Comparison of ENCODE assay signal across 1 cellular context in the genomic region with DNA sequence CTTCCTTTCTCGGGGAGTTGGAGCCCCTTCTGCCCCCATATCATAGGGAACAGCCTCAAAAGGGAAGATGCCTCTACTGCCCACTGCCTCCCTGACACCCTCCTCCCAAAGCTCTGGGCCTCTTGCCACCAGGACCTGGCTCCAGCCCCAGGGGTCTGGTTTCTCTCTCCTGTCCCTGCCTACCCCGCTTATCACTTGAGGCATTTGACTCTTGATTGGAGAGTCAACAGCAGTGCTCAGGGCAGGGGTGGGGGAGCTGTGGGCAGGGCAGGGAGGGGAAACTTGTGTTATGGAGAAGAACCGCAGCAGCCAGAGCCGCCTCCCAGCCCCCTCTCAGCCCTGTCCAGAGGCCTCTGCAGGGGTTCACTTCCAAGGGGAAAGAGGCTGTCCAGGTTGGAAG.
TF ChIP-seq lines count a peak whose summit lies in the region.

No MANE protein-coding gene starts in this region.

TF ChIP-seq in K562, 482 proteins besides CTCF, POLR2A, EP300 and RAD21 (continued from another document and continues in another):
- TF ChIP-seq, protein P1, sequence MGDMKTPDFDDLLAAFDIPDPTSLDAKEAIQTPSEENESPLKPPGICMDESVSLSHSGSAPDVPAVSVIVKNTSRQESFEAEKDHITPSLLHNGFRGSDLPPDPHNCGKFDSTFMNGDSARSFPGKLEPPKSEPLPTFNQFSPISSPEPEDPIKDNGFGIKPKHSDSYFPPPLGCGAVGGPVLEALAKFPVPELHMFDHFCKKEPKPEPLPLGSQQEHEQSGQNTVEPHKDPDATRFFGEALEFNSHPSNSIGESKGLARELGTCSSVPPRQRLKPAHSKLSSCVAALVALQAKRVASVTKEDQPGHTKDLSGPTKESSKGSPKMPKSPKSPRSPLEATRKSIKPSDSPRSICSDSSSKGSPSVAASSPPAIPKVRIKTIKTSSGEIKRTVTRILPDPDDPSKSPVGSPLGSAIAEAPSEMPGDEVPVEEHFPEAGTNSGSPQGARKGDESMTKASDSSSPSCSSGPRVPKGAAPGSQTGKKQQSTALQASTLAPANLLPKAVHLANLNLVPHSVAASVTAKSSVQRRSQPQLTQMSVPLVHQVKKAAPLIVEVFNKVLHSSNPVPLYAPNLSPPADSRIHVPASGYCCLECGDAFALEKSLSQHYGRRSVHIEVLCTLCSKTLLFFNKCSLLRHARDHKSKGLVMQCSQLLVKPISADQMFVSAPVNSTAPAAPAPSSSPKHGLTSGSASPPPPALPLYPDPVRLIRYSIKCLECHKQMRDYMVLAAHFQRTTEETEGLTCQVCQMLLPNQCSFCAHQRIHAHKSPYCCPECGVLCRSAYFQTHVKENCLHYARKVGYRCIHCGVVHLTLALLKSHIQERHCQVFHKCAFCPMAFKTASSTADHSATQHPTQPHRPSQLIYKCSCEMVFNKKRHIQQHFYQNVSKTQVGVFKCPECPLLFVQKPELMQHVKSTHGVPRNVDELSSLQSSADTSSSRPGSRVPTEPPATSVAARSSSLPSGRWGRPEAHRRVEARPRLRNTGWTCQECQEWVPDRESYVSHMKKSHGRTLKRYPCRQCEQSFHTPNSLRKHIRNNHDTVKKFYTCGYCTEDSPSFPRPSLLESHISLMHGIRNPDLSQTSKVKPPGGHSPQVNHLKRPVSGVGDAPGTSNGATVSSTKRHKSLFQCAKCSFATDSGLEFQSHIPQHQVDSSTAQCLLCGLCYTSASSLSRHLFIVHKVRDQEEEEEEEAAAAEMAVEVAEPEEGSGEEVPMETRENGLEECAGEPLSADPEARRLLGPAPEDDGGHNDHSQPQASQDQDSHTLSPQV (IDR thresholded peaks at IDR 0.05) = peak; percentile 50; the same call in 1 of the 2 replicates
- no peak for TF ChIP-seq CHD4 (IDR thresholded peaks at IDR 0.05; ENCODE audit: insufficient read depth, insufficient replicate concordance, low read depth, low read length, poor library complexity, severe bottlenecking)
- no peak for TF ChIP-seq TSC22D4 (tag; IDR thresholded peaks at IDR 0.05)
- TF ChIP-seq ZEB2 (IDR thresholded peaks at IDR 0.05) = no peak
- TF ChIP-seq KDM4B (IDR thresholded peaks at IDR 0.05; ENCODE audit: borderline replicate concordance in 2 of 2, low read depth in 1 of 2) = no peak
- TF ChIP-seq IFI16 (CRISPR knock-in tag; IDR thresholded peaks at IDR 0.05) = no peak
- TF ChIP-seq ZNF197 (CRISPR knock-in tag; IDR thresholded peaks at IDR 0.05; ENCODE audit: low read depth) = no peak
- TF ChIP-seq, protein P2, sequence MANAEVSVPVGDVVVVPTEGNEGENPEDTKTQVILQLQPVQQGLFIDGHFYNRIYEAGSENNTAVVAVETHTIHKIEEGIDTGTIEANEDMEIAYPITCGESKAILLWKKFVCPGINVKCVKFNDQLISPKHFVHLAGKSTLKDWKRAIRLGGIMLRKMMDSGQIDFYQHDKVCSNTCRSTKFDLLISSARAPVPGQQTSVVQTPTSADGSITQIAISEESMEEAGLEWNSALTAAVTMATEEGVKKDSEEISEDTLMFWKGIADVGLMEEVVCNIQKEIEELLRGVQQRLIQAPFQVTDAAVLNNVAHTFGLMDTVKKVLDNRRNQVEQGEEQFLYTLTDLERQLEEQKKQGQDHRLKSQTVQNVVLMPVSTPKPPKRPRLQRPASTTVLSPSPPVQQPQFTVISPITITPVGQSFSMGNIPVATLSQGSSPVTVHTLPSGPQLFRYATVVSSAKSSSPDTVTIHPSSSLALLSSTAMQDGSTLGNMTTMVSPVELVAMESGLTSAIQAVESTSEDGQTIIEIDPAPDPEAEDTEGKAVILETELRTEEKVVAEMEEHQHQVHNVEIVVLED (CRISPR knock-in tag; IDR thresholded peaks at IDR 0.05) = no peak
- no peak for TF ChIP-seq SP1 (CRISPR knock-in tag; IDR thresholded peaks at IDR 0.05)
- no peak for TF ChIP-seq ZBED1 (IDR thresholded peaks at IDR 0.05)
- no peak for TF ChIP-seq ZNF586 (CRISPR knock-in tag; conservative IDR thresholded peaks at IDR 0.05)
- TF ChIP-seq, protein P3, sequence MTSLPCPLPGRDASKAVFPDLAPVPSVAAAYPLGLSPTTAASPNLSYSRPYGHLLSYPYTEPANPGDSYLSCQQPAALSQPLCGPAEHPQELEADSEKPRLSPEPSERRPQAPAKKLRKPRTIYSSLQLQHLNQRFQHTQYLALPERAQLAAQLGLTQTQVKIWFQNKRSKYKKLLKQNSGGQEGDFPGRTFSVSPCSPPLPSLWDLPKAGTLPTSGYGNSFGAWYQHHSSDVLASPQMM (CRISPR knock-in tag; IDR thresholded peaks at IDR 0.05) = no peak
- peak; percentile 50; the same call in 1 of the 2 replicates for TF ChIP-seq SMARCE1 (IDR thresholded peaks at IDR 0.05)
- 0 out of 2 replicates have a peak, but pooled peaks have one; percentile 54 for TF ChIP-seq GATAD2A (IDR thresholded peaks at IDR 0.05)
- TF ChIP-seq ZNF644 (tag; IDR thresholded peaks at IDR 0.05; ENCODE audit: low read depth) = no peak
- TF ChIP-seq STAT5B (CRISPR knock-in tag; IDR thresholded peaks at IDR 0.05) = no peak
- no peak for TF ChIP-seq SNRNP70 (optimal IDR thresholded peaks at IDR 0.05; ENCODE audit: low read depth, low read length)
- TF ChIP-seq, protein P4, sequence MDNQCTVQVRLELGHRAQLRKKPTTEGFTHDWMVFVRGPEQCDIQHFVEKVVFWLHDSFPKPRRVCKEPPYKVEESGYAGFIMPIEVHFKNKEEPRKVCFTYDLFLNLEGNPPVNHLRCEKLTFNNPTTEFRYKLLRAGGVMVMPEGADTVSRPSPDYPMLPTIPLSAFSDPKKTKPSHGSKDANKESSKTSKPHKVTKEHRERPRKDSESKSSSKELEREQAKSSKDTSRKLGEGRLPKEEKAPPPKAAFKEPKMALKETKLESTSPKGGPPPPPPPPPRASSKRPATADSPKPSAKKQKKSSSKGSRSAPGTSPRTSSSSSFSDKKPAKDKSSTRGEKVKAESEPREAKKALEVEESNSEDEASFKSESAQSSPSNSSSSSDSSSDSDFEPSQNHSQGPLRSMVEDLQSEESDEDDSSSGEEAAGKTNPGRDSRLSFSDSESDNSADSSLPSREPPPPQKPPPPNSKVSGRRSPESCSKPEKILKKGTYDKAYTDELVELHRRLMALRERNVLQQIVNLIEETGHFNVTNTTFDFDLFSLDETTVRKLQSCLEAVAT (IDR thresholded peaks at IDR 0.05) = no peak
- TF ChIP-seq, protein P5, sequence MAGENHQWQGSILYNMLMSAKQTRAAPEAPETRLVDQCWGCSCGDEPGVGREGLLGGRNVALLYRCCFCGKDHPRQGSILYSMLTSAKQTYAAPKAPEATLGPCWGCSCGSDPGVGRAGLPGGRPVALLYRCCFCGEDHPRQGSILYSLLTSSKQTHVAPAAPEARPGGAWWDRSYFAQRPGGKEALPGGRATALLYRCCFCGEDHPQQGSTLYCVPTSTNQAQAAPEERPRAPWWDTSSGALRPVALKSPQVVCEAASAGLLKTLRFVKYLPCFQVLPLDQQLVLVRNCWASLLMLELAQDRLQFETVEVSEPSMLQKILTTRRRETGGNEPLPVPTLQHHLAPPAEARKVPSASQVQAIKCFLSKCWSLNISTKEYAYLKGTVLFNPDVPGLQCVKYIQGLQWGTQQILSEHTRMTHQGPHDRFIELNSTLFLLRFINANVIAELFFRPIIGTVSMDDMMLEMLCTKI (IDR thresholded peaks at IDR 0.05; ENCODE audit: partially characterized antibody) = no peak
- no peak for TF ChIP-seq XRCC5 (IDR thresholded peaks at IDR 0.05; ENCODE audit: low read depth, low read length)
- TF ChIP-seq OTX1 (CRISPR knock-in tag; IDR thresholded peaks at IDR 0.05) = no peak
- TF ChIP-seq, protein P6, sequence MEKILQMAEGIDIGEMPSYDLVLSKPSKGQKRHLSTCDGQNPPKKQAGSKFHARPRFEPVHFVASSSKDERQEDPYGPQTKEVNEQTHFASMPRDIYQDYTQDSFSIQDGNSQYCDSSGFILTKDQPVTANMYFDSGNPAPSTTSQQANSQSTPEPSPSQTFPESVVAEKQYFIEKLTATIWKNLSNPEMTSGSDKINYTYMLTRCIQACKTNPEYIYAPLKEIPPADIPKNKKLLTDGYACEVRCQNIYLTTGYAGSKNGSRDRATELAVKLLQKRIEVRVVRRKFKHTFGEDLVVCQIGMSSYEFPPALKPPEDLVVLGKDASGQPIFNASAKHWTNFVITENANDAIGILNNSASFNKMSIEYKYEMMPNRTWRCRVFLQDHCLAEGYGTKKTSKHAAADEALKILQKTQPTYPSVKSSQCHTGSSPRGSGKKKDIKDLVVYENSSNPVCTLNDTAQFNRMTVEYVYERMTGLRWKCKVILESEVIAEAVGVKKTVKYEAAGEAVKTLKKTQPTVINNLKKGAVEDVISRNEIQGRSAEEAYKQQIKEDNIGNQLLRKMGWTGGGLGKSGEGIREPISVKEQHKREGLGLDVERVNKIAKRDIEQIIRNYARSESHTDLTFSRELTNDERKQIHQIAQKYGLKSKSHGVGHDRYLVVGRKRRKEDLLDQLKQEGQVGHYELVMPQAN (IDR thresholded peaks at IDR 0.05; ENCODE audit: borderline replicate concordance) = no peak
- TF ChIP-seq, protein P7, sequence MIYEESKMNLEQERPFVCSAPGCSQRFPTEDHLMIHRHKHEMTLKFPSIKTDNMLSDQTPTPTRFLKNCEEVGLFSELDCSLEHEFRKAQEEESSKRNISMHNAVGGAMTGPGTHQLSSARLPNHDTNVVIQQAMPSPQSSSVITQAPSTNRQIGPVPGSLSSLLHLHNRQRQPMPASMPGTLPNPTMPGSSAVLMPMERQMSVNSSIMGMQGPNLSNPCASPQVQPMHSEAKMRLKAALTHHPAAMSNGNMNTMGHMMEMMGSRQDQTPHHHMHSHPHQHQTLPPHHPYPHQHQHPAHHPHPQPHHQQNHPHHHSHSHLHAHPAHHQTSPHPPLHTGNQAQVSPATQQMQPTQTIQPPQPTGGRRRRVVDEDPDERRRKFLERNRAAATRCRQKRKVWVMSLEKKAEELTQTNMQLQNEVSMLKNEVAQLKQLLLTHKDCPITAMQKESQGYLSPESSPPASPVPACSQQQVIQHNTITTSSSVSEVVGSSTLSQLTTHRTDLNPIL (CRISPR knock-in tag; IDR thresholded peaks at IDR 0.05) = no peak
- TF ChIP-seq LARP7 (IDR thresholded peaks at IDR 0.05) = no peak
- no peak for TF ChIP-seq SETDB1 (IDR thresholded peaks at IDR 0.05; ENCODE audit: low read length)
- TF ChIP-seq PHF21A (IDR thresholded peaks at IDR 0.05; ENCODE audit: borderline replicate concordance, low read depth) = no peak
- TF ChIP-seq, protein P8, sequence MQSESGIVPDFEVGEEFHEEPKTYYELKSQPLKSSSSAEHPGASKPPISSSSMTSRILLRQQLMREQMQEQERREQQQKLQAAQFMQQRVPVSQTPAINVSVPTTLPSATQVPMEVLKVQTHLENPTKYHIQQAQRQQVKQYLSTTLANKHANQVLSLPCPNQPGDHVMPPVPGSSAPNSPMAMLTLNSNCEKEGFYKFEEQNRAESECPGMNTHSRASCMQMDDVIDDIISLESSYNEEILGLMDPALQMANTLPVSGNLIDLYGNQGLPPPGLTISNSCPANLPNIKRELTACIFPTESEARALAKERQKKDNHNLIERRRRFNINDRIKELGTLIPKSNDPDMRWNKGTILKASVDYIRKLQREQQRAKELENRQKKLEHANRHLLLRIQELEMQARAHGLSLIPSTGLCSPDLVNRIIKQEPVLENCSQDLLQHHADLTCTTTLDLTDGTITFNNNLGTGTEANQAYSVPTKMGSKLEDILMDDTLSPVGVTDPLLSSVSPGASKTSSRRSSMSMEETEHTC (IDR thresholded peaks at IDR 0.05) = no peak
- 0 out of 4 replicates have a peak, but pooled peaks of 1 of the 2 experiments have one; percentile 8 for TF ChIP-seq NRF1 (conservative IDR thresholded peaks at IDR 0.05 in 1 of 2, IDR thresholded peaks at IDR 0.05 in 1 of 2)
- TF ChIP-seq SMC3 (conservative IDR thresholded peaks at IDR 0.05; ENCODE audit: insufficient read depth, low read depth, low read length) = no peak
- no peak for TF ChIP-seq PHTF2 (CRISPR knock-in tag; IDR thresholded peaks at IDR 0.05)
- TF ChIP-seq SIN3B (IDR thresholded peaks at IDR 0.05; ENCODE audit: low read depth) = no peak
- 0 out of 2 replicates have a peak, but pooled peaks have one; percentile 6 for TF ChIP-seq DMBX1 (CRISPR knock-in tag; IDR thresholded peaks at IDR 0.05; ENCODE audit: borderline replicate concordance)
- TF ChIP-seq, protein P9, sequence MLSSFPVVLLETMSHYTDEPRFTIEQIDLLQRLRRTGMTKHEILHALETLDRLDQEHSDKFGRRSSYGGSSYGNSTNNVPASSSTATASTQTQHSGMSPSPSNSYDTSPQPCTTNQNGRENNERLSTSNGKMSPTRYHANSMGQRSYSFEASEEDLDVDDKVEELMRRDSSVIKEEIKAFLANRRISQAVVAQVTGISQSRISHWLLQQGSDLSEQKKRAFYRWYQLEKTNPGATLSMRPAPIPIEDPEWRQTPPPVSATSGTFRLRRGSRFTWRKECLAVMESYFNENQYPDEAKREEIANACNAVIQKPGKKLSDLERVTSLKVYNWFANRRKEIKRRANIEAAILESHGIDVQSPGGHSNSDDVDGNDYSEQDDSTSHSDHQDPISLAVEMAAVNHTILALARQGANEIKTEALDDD (IDR thresholded peaks at IDR 0.05) = 0 out of 2 replicates have a peak, but pooled peaks have one; percentile 12
- TF ChIP-seq PURB (CRISPR knock-in tag; IDR thresholded peaks at IDR 0.05; ENCODE audit: low read depth) = no peak
- TF ChIP-seq, protein P10, sequence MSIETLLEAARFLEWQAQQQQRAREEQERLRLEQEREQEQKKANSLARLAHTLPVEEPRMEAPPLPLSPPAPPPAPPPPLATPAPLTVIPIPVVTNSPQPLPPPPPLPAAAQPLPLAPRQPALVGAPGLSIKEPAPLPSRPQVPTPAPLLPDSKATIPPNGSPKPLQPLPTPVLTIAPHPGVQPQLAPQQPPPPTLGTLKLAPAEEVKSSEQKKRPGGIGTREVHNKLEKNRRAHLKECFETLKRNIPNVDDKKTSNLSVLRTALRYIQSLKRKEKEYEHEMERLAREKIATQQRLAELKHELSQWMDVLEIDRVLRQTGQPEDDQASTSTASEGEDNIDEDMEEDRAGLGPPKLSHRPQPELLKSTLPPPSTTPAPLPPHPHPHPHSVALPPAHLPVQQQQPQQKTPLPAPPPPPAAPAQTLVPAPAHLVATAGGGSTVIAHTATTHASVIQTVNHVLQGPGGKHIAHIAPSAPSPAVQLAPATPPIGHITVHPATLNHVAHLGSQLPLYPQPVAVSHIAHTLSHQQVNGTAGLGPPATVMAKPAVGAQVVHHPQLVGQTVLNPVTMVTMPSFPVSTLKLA (conservative IDR thresholded peaks at IDR 0.05) = no peak
- no peak for TF ChIP-seq TFAM (CRISPR knock-in tag; conservative IDR thresholded peaks at IDR 0.05)
- no peak for TF ChIP-seq FOXJ2 (tag; IDR thresholded peaks at IDR 0.05)
- TF ChIP-seq, protein P11, sequence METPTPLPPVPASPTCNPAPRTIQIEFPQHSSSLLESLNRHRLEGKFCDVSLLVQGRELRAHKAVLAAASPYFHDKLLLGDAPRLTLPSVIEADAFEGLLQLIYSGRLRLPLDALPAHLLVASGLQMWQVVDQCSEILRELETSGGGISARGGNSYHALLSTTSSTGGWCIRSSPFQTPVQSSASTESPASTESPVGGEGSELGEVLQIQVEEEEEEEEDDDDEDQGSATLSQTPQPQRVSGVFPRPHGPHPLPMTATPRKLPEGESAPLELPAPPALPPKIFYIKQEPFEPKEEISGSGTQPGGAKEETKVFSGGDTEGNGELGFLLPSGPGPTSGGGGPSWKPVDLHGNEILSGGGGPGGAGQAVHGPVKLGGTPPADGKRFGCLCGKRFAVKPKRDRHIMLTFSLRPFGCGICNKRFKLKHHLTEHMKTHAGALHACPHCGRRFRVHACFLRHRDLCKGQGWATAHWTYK (CRISPR knock-in tag; IDR thresholded peaks at IDR 0.05) = no peak
- no peak for TF ChIP-seq XRCC4 (IDR thresholded peaks at IDR 0.05; ENCODE audit: extremely low read depth, insufficient read depth, insufficient read length)
- no peak for TF ChIP-seq TRIM24 (IDR thresholded peaks at IDR 0.05)
- TF ChIP-seq RBBP5 (IDR thresholded peaks at IDR 0.05; ENCODE audit: borderline replicate concordance, insufficient read depth, low read length, poor library complexity, severe bottlenecking) = peak; percentile 49
- TF ChIP-seq BHLHE40 (IDR thresholded peaks at IDR 0.05; ENCODE audit: low read length) = no peak
- TF ChIP-seq ZNF584 (CRISPR knock-in tag; IDR thresholded peaks at IDR 0.05; ENCODE audit: low read depth) = no peak
- TF ChIP-seq ZFP36 (IDR thresholded peaks at IDR 0.05; ENCODE audit: low read depth, low read length, partially characterized antibody) = peak; percentile 17
- no peak for TF ChIP-seq RFX1 (IDR thresholded peaks at IDR 0.05)
